Comparison of ENCODE assay signal across 32 cellular contexts in the genomic region with DNA sequence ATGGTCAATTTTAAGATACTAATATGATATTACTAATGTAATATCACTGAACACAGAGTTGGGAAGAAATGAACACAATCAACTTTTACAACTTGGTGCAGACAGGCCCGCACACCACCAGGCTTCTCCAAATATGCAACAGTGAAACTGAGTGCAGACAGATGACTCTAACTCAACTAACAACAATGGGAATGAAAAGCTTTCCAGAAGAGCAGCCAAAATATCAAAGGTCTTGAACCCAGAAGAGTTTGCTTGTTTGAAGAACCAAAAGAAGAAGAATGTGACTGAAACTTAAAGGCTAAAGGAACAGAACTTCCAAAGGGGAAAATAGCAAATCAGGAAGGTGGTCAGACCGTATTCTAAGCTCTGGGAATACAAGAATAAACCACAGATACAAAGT.
"Had no signal": no experiment of that assay in that cellular context is flagged by ENCODE, and none has a peak within 500 bp of the region (broad histone marks: within the 10 kb centered on the region; RNA-seq: fewer than 3 reads in every experiment).

No MANE protein-coding gene starts in this region.

- H3K9me3 ChIP-seq: ascending aorta, colonic mucosa, esophagus squamous epithelium, gastroesophageal sphincter had no signal

- H3K4me3 ChIP-seq: ascending aorta, colonic mucosa, esophagus squamous epithelium, gastroesophageal sphincter, heart right ventricle had no signal

- DNase-seq: activated B cell treated with CpG ODN at 0.5 μM for 24 hours; activated CD4-positive, alpha-beta T cell treated with anti-CD3 and anti-CD28 coated beads for 48 hours; activated CD4-positive, alpha-beta T cell treated with anti-CD3 and anti-CD28 coated beads, Interleukin-2, amount 50 U/mL, for 1 hour; activated CD4-positive, alpha-beta T cell treated with anti-CD3 and anti-CD28 coated beads, Interleukin-2, amount 50 U/mL, for 48 hours; activated CD8-positive, alpha-beta memory T cell treated with anti-CD3 and anti-CD28 coated beads for 24 hours; activated CD8-positive, alpha-beta T cell treated with anti-CD3 and anti-CD28 coated beads for 36 hours; activated effector memory CD4-positive, alpha-beta T cell treated with Interleukin-2 at 50 U/mL for 16 hours; activated gamma-delta T cell treated with Interleukin-2 at 50 U/mL for 16 hours; activated naive CD4-positive, alpha-beta T cell treated with Interleukin-2 at 50 U/mL for 16 hours; activated naive CD8-positive, alpha-beta T cell treated with anti-CD3 and anti-CD28 coated beads, Interleukin-2, amount 10 ng/mL, durations not matched to agents 7 days and 5 days; activated T-cell treated with anti-CD3 and anti-CD28 coated beads, Interleukin-2, amount 50 U/mL, for 4 hours; brain microvascular endothelial cell; colonic mucosa; effector CD8-positive, alpha-beta T cell; esophagus squamous epithelium; foreskin melanocyte; heart right ventricle; T-helper 1 cell; T-helper 17 cell; T1000; WERI-Rb-1 had no signal

- H3K27ac Mint-ChIP-seq: activated B cell treated with CpG ODN at 0.5 μM for 24 hours; activated CD8-positive, alpha-beta T cell treated with anti-CD3 and anti-CD28 coated beads for 36 hours; activated naive CD4-positive, alpha-beta T cell treated with anti-CD3 and anti-CD28 coated beads, Interleukin-2, amount 50 U/mL, for 24 hours; activated naive CD8-positive, alpha-beta T cell treated with anti-CD3 and anti-CD28 coated beads, Interleukin-2, amount 10 ng/mL, durations not matched to agents 7 days and 5 days; activated T-helper 17 cell treated with anti-CD3 and anti-CD28 coated beads, Interleukin-2, amount 50 U/mL, for 72 hours; T-helper 17 cell; T-helper 2 cell treated with Interferon-gamma antibody and Interleukin-4, amounts not matched to agents 5 μg/mL and 100 μg/mL, for 36 hours had no signal

- FAIRE-seq: bronchial epithelial cell, endometrium, endothelial cell of umbilical vein had no signal

- H3K27me3 Mint-ChIP-seq: activated B cell treated with CpG ODN at 0.5 μM for 24 hours; activated CD8-positive, alpha-beta T cell treated with anti-CD3 and anti-CD28 coated beads for 36 hours; activated naive CD4-positive, alpha-beta T cell treated with anti-CD3 and anti-CD28 coated beads, Interleukin-2, amount 50 U/mL, for 24 hours; activated naive CD8-positive, alpha-beta T cell treated with anti-CD3 and anti-CD28 coated beads, Interleukin-2, amount 10 ng/mL, durations not matched to agents 7 days and 5 days; activated T-helper 17 cell treated with anti-CD3 and anti-CD28 coated beads, Interleukin-2, amount 50 U/mL, for 72 hours; central memory CD8-positive, alpha-beta T cell; T-helper 17 cell had no signal

- H3K4me1 ChIP-seq: ascending aorta, colonic mucosa, esophagus squamous epithelium, gastroesophageal sphincter, heart right ventricle had no signal

- H3K27me3 ChIP-seq: ascending aorta, brain microvascular endothelial cell, colonic mucosa, esophagus squamous epithelium, gastroesophageal sphincter, heart right ventricle had no signal

- H3K36me3 Mint-ChIP-seq: activated naive CD4-positive, alpha-beta T cell treated with anti-CD3 and anti-CD28 coated beads, Interleukin-2, amount 50 U/mL, for 24 hours; activated naive CD8-positive, alpha-beta T cell treated with anti-CD3 and anti-CD28 coated beads, Interleukin-2, amount 10 ng/mL, durations not matched to agents 7 days and 5 days had no signal

- H3K4me3 Mint-ChIP-seq: activated B cell treated with CpG ODN at 0.5 μM for 24 hours; activated CD8-positive, alpha-beta T cell treated with anti-CD3 and anti-CD28 coated beads for 36 hours; activated naive CD4-positive, alpha-beta T cell treated with anti-CD3 and anti-CD28 coated beads, Interleukin-2, amount 50 U/mL, for 24 hours; activated naive CD8-positive, alpha-beta T cell treated with anti-CD3 and anti-CD28 coated beads, Interleukin-2, amount 10 ng/mL, durations not matched to agents 7 days and 5 days; activated T-cell treated with anti-CD3 and anti-CD28 coated beads, Interleukin-2, amount 50 U/mL, for 4 hours; activated T-helper 17 cell treated with anti-CD3 and anti-CD28 coated beads, Interleukin-2, amount 50 U/mL, for 72 hours; central memory CD8-positive, alpha-beta T cell; T-helper 17 cell; T-helper 2 cell treated with Interferon-gamma antibody and Interleukin-4, amounts not matched to agents 5 μg/mL and 100 μg/mL, for 36 hours had no signal

- H3K36me3 ChIP-seq: ascending aorta, brain microvascular endothelial cell, colonic mucosa, esophagus squamous epithelium, gastroesophageal sphincter, heart right ventricle, WERI-Rb-1 had no signal

- H3K27ac ChIP-seq: ascending aorta, brain microvascular endothelial cell, colonic mucosa, epithelial cell of prostate, esophagus squamous epithelium, gastroesophageal sphincter, heart right ventricle, WERI-Rb-1 had no signal

- H3K9me3 Mint-ChIP-seq: activated B cell treated with CpG ODN at 0.5 μM for 24 hours; activated CD8-positive, alpha-beta T cell treated with anti-CD3 and anti-CD28 coated beads for 36 hours; activated naive CD4-positive, alpha-beta T cell treated with anti-CD3 and anti-CD28 coated beads, Interleukin-2, amount 50 U/mL, for 24 hours; activated naive CD8-positive, alpha-beta T cell treated with anti-CD3 and anti-CD28 coated beads, Interleukin-2, amount 10 ng/mL, durations not matched to agents 7 days and 5 days; activated T-cell treated with anti-CD3 and anti-CD28 coated beads, Interleukin-2, amount 50 U/mL, for 4 hours; activated T-helper 17 cell treated with anti-CD3 and anti-CD28 coated beads, Interleukin-2, amount 50 U/mL, for 72 hours; central memory CD8-positive, alpha-beta T cell; T-helper 2 cell treated with Interferon-gamma antibody and Interleukin-4, amounts not matched to agents 5 μg/mL and 100 μg/mL, for 36 hours had no signal

- H3K4me1 Mint-ChIP-seq: activated B cell treated with CpG ODN at 0.5 μM for 24 hours; activated naive CD4-positive, alpha-beta T cell treated with anti-CD3 and anti-CD28 coated beads, Interleukin-2, amount 50 U/mL, for 24 hours; activated naive CD8-positive, alpha-beta T cell treated with anti-CD3 and anti-CD28 coated beads, Interleukin-2, amount 10 ng/mL, durations not matched to agents 7 days and 5 days; activated T-helper 17 cell treated with anti-CD3 and anti-CD28 coated beads, Interleukin-2, amount 50 U/mL, for 72 hours; central memory CD8-positive, alpha-beta T cell; T-helper 17 cell had no signal

- ATAC-seq: activated CD4-positive, CD25-positive, alpha-beta regulatory T cell treated with anti-CD3 and anti-CD28 coated beads, Interleukin-2, amount 50 U/mL, for 24 hours; activated CD8-positive, alpha-beta T cell treated with anti-CD3 and anti-CD28 coated beads for 36 hours; activated T-cell treated with anti-CD3 and anti-CD28 coated beads, Interleukin-2, amount 50 U/mL, for 4 hours; activated T-helper 17 cell treated with anti-CD3 and anti-CD28 coated beads, Interleukin-2, amount 50 U/mL, for 72 hours; gastroesophageal sphincter; heart right ventricle; T-helper 17 cell had no signal
